Comparison of ENCODE assay signal across 18 cellular contexts in the genomic region with DNA sequence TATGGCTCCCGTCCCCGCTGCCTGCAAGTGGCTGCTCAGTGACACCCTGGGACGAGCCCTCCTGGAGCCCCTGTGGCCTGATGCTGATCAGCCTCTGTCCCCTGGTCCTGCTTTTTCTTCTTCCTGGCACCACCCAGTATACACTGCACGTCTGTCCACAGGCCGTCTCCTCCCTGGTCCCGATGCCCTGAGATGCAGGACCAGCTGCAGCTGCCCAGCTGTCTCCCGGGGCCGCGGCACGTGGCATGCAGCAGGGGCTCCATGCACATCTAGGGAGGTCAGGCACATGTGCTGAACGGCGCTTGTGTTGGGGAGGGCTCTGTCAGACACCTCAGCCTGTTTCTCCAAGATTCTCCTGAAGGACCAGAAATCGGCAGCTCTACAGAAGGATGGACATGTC. TPM values are rescaled to one million over a fixed set of nuclear protein-coding genes. Genes with fewer than 3 reads are reported as not detected.
A peak's percentile ranks its signal among the peaks of the same experiment; 100 is the strongest.
DNase-seq lines count a peak whose midpoint lies in the region; ATAC-seq, FAIRE-seq and TF ChIP-seq lines count a peak whose summit lies in the region.
"Had no signal": no experiment of that assay in that cellular context is flagged by ENCODE, and none has a peak within 500 bp of the region (broad histone marks: within the 10 kb centered on the region; RNA-seq: fewer than 3 reads in every experiment).

No MANE protein-coding gene starts in this region.

- peak overlapping the region; percentile 76 for H3K27ac Mint-ChIP-seq in progenitor cell of endocrine pancreas
- no peak overlapping the region for H3K27ac Mint-ChIP-seq in activated T-cell treated with anti-CD3 and anti-CD28 coated beads, Interleukin-2, amount 50 U/mL, for 24 hours

- H3K4me1 ChIP-seq in HepG2 (ENCODE audit: insufficient read depth, low read length) (no peaks in the 10 kb centered on the region), right lobe of liver (no peaks in the 10 kb centered on the region)
- H3K4me1 ChIP-seq: BE2C had no signal

- H3K9me3 Mint-ChIP-seq in progenitor cell of endocrine pancreas (ENCODE audit: low read depth), result no peaks in the 10 kb centered on the region
- H3K9me3 Mint-ChIP-seq in activated T-cell treated with anti-CD3 and anti-CD28 coated beads, Interleukin-2, amount 50 U/mL, for 24 hours, result peaks cover 12% of the 10 kb centered on the region
- H3K9me3 Mint-ChIP-seq: CD4-positive, alpha-beta memory T cell had no signal

- TF ChIP-seq RAD21 in HepG2 (CRISPR knock-in tag; IDR thresholded peaks at IDR 0.05), result no peak

- DNase-seq in HepG2 (ENCODE audit: low spot score) (no peak), right lobe of liver (no peak), myocyte (ENCODE audit: low read depth) (peak; percentile 47), progenitor cell of endocrine pancreas (ENCODE audit: low spot score, unreplicated experiment) (no peak), T-helper 1 cell (no peak)
- DNase-seq in activated T-cell treated with anti-CD3 and anti-CD28 coated beads, Interleukin-2, amount 50 U/mL, for 24 hours, result no peak
- DNase-seq: ACHN; BE2C; CD4-positive, alpha-beta memory T cell; DMS153; DND-41; GDM1; H7 had no signal

- TF ChIP-seq EP300 in HepG2 (IDR thresholded peaks at IDR 0.05; ENCODE audit: low read depth in 2 of 2, low read length in 2 of 2) (no peak), HepG2 (CRISPR knock-in tag; IDR thresholded peaks at IDR 0.05; ENCODE audit: borderline replicate concordance) (no peak)

- H3K9ac ChIP-seq in HepG2 (ENCODE audit: insufficient read depth, low read depth, low read length), result no peak overlapping the region

- TF ChIP-seq CTCF in HepG2 (CRISPR knock-in tag; IDR thresholded peaks at IDR 0.05) (no peak), right lobe of liver (IDR thresholded peaks at IDR 0.05) (no peak), progenitor cell of endocrine pancreas (IDR thresholded peaks at IDR 0.05; ENCODE audit: unreplicated experiment) (no peak)

- H2AFZ ChIP-seq in HepG2 (ENCODE audit: low read length), result no peak overlapping the region

- H3K27ac ChIP-seq in HepG2 (ENCODE audit: extremely low read length, insufficient read depth, low read length) (no peak overlapping the region), right lobe of liver (no peak overlapping the region)
- H3K27ac ChIP-seq: C4-2B, HL-60 had no signal

- no peaks in the 10 kb centered on the region for H4K20me1 ChIP-seq in HepG2 (ENCODE audit: insufficient read depth, low read length)

- CTCF ChIA-PET in HepG2 (lab: Yijun Ruan, JAX; ENCODE audit: low intra/inter-chr PET ratio, low total read pairs), result no interaction called here

- no TSS peak for BruUV-seq in HepG2 (replicated peaks; lab: Mats Ljungman, UMichigan)

- no peaks in the 10 kb centered on the region for H3K4me1 Mint-ChIP-seq in progenitor cell of endocrine pancreas (ENCODE audit: low read depth)
- H3K4me1 Mint-ChIP-seq in activated T-cell treated with anti-CD3 and anti-CD28 coated beads, Interleukin-2, amount 50 U/mL, for 24 hours (ENCODE audit: low read depth), result peaks cover 7% of the 10 kb centered on the region

- POLR2A ChIA-PET in HepG2 (lab: Yijun Ruan, JAX), result no interaction called here

- H3K27me3 ChIP-seq in HepG2 (ENCODE audit: control insufficient read depth in 1 of 2, insufficient read depth in 2 of 2, low read length in 2 of 2) (peaks cover 1 to 5% of the 10 kb centered on the region in 2 experiments; a peak in 3 of 5 replicates), right lobe of liver (no peaks in the 10 kb centered on the region)
- H3K27me3 ChIP-seq: BE2C had no signal

- in situ Hi-C loops in HepG2 (cut with HindIII; ENCODE audit: extremely low pct_ligation_motif_present, low pct_unique_long_range_greater_than_20kb), result no loop called here

- H3K79me2 ChIP-seq in HepG2 (ENCODE audit: insufficient read depth, low read length), result no peaks in the 10 kb centered on the region

- H3K36me3 ChIP-seq in HepG2 (replicated peaks in 1 of 2; ENCODE audit: control insufficient read depth in 1 of 2, insufficient read depth in 2 of 2, low read length in 2 of 2), result no peaks in the 10 kb centered on the region
- no peaks in the 10 kb centered on the region for H3K36me3 ChIP-seq in right lobe of liver
- H3K36me3 ChIP-seq: BE2C had no signal

- H3K36me3 Mint-ChIP-seq in progenitor cell of endocrine pancreas (ENCODE audit: insufficient read depth), result no peaks in the 10 kb centered on the region
- H3K36me3 Mint-ChIP-seq in activated T-cell treated with anti-CD3 and anti-CD28 coated beads, Interleukin-2, amount 50 U/mL, for 24 hours (ENCODE audit: low read depth), result no peaks in the 10 kb centered on the region
- H3K36me3 Mint-ChIP-seq: CD4-positive, alpha-beta memory T cell had no signal

- no peak overlapping the region for H3K4me3 ChIP-seq in HepG2 (replicated peaks in 1 of 3; ENCODE audit: insufficient read depth in 1 of 3, low read depth in 2 of 3, low read length in 3 of 3)
- H3K4me3 ChIP-seq in right lobe of liver, result no peak overlapping the region

- ATAC-seq in HepG2, result no peak
- no peak for ATAC-seq in right lobe of liver
- ATAC-seq in GM18861 (IDR thresholded peaks at IDR 0.05; ENCODE audit: unreplicated experiment), result no peak

- no peak overlapping the region for H3K4me2 ChIP-seq in HepG2 (ENCODE audit: low read depth, low read length)

- FAIRE-seq in HepG2 (lab: Jason Lieb, UNC), result no peak
- FAIRE-seq: D721Med had no signal

- H3K9me3 ChIP-seq in HepG2 (ENCODE audit: low read length) (0 out of 2 replicates have a peak, but pooled peaks cover 7% of the 10 kb centered on the region), right lobe of liver (no peaks in the 10 kb centered on the region)
- H3K9me3 ChIP-seq: BE2C had no signal

- H3K4me3 Mint-ChIP-seq in progenitor cell of endocrine pancreas (ENCODE audit: low read depth), result no peak overlapping the region
- no peak overlapping the region for H3K4me3 Mint-ChIP-seq in activated T-cell treated with anti-CD3 and anti-CD28 coated beads, Interleukin-2, amount 50 U/mL, for 24 hours
- H3K4me3 Mint-ChIP-seq: CD4-positive, alpha-beta memory T cell had no signal

- no peak for TF ChIP-seq POLR2A in HepG2 (IDR thresholded peaks at IDR 0.05; ENCODE audit: insufficient read depth in 1 of 2, low read depth in 2 of 2, low read length in 2 of 2)
- TF ChIP-seq POLR2A in right lobe of liver (IDR thresholded peaks at IDR 0.05), result no peak

- 27% methylated on average over 13 of the region's 13 CpGs for WGBS in HepG2 (ENCODE audit: low lambda C conversion rate)
- 68% methylated on average over 9 of the region's 13 CpGs for WGBS in right lobe of liver (ENCODE audit: insufficient coverage, low coverage, low lambda C conversion rate, missing lambda C conversion rate)

- peaks cover 4% of the 10 kb centered on the region for H3K27me3 Mint-ChIP-seq in progenitor cell of endocrine pancreas
- H3K27me3 Mint-ChIP-seq in activated T-cell treated with anti-CD3 and anti-CD28 coated beads, Interleukin-2, amount 50 U/mL, for 24 hours, result no peaks in the 10 kb centered on the region

- intact Hi-C loops in HepG2 (cut with micrococcal nuclease; ENCODE audit: unreplicated experiment) (no loop called here), right lobe of liver (cut with DNase I) (no loop called here)

RNA-seq across cellular contexts. Expression of a gene that starts 30.2 kb away (rescaled TPM):
- 0.69 and 1.00 TPM in 2 replicates for total RNA-seq in HepG2 (2016; rRNA removed; fragmentation: Illumina TruSeq; extraction: Trizol)
- total RNA-seq in HepG2 (2016; cell fraction: cytosol; rRNA removed; fragmentation: Illumina TruSeq; extraction: Trizol; ENCODE audit: low read depth), result 0.35 and 1.1 TPM in 2 replicates
- 0.63 and 0.67 TPM in 2 replicates for total RNA-seq in HepG2 (2016; cell fraction: insoluble cytoplasmic fraction; rRNA removed; fragmentation: Illumina TruSeq; extraction: Trizol)
- total RNA-seq in HepG2 (2016; cell fraction: membrane; rRNA removed; fragmentation: Illumina TruSeq; extraction: Trizol), result 1.1 and 1.7 TPM in 2 replicates
- 0.47 TPM in 1 of 2 replicates, not detected in the other for total RNA-seq in HepG2 (2016; cell fraction: nucleus; rRNA removed; fragmentation: Illumina TruSeq; extraction: Trizol)
- 0.37 and 0.50 TPM in 2 replicates for polyA plus RNA-seq in HepG2 (2011; rRNA removed)
- 0.53 and 0.60 TPM in 2 replicates for polyA plus RNA-seq in HepG2 (2011; cell fraction: cytosol; rRNA removed)
- polyA plus RNA-seq in HepG2 (2011; cell fraction: nucleus; rRNA removed), result 1.1 and 1.2 TPM in 2 replicates
- polyA plus RNA-seq in HepG2 (2012), result 0.93 and 1.1 TPM in 2 replicates
- 0.61 and 1.3 TPM in 2 replicates for polyA plus RNA-seq in HepG2 (2016; cell fraction: cytosol; fragmentation: Illumina TruSeq; extraction: Trizol; ENCODE audit: low read depth)
- 0.59 and 1.4 TPM in 2 replicates for polyA plus RNA-seq in HepG2 (2016; cell fraction: insoluble cytoplasmic fraction; fragmentation: Illumina TruSeq; extraction: Trizol; ENCODE audit: low read depth)
- 0.82 and 1.1 TPM in 2 replicates for polyA plus RNA-seq in HepG2 (2016; cell fraction: membrane; fragmentation: Illumina TruSeq; extraction: Trizol; ENCODE audit: low read depth)
- polyA plus RNA-seq in HepG2 (2016; cell fraction: nucleus; fragmentation: Illumina TruSeq; extraction: Trizol; ENCODE audit: insufficient read depth, low read depth), result 0.60 and 2.2 TPM in 2 replicates
- polyA minus RNA-seq in HepG2 (2011; rRNA and poly(A)+ RNA removed; ENCODE audit: low replicate concordance), result 1.2 TPM in 1 of 2 replicates, not detected in the other
- not detected in 2 replicates for polyA minus RNA-seq in HepG2 (2011; cell fraction: cytosol; rRNA and poly(A)+ RNA removed)
- polyA minus RNA-seq in HepG2 (2011; cell fraction: nucleus; rRNA and poly(A)+ RNA removed), result not detected in 2 replicates
- total RNA-seq in right lobe of liver, result not detected
- total RNA-seq in myocyte, result not detected in 2 replicates
- polyA plus RNA-seq in myocyte (2012), result not detected
- total RNA-seq in progenitor cell of endocrine pancreas, result 3.5 and 3.9 TPM in 2 replicates
- total RNA-seq: A172 had no signal

RNA-seq across cellular contexts. Expression of a gene that starts 41.8 kb away (rescaled TPM):
- total RNA-seq in HepG2 (2016; rRNA removed; fragmentation: Illumina TruSeq; extraction: Trizol), result not detected in 2 replicates
- not detected in 2 replicates for total RNA-seq in HepG2 (2016; cell fraction: cytosol; rRNA removed; fragmentation: Illumina TruSeq; extraction: Trizol; ENCODE audit: low read depth)
- not detected in 2 replicates for total RNA-seq in HepG2 (2016; cell fraction: insoluble cytoplasmic fraction; rRNA removed; fragmentation: Illumina TruSeq; extraction: Trizol)
- not detected in 2 replicates for total RNA-seq in HepG2 (2016; cell fraction: membrane; rRNA removed; fragmentation: Illumina TruSeq; extraction: Trizol)
- not detected in 2 replicates for total RNA-seq in HepG2 (2016; cell fraction: nucleus; rRNA removed; fragmentation: Illumina TruSeq; extraction: Trizol)
- not detected in 2 replicates for polyA plus RNA-seq in HepG2 (2011; rRNA removed)
- polyA plus RNA-seq in HepG2 (2011; cell fraction: cytosol; rRNA removed), result not detected in 2 replicates
- not detected in 2 replicates for polyA plus RNA-seq in HepG2 (2011; cell fraction: nucleus; rRNA removed)
- polyA plus RNA-seq in HepG2 (2012), result not detected in 2 replicates
- not detected in 2 replicates for polyA plus RNA-seq in HepG2 (2016; cell fraction: cytosol; fragmentation: Illumina TruSeq; extraction: Trizol; ENCODE audit: low read depth)
- not detected in 2 replicates for polyA plus RNA-seq in HepG2 (2016; cell fraction: insoluble cytoplasmic fraction; fragmentation: Illumina TruSeq; extraction: Trizol; ENCODE audit: low read depth)
- polyA plus RNA-seq in HepG2 (2016; cell fraction: membrane; fragmentation: Illumina TruSeq; extraction: Trizol; ENCODE audit: low read depth), result not detected in 2 replicates
- polyA plus RNA-seq in HepG2 (2016; cell fraction: nucleus; fragmentation: Illumina TruSeq; extraction: Trizol; ENCODE audit: insufficient read depth, low read depth), result not detected in 2 replicates
- not detected in 2 replicates for polyA minus RNA-seq in HepG2 (2011; rRNA and poly(A)+ RNA removed; ENCODE audit: low replicate concordance)
- not detected in 2 replicates for polyA minus RNA-seq in HepG2 (2011; cell fraction: cytosol; rRNA and poly(A)+ RNA removed)
- not detected in 2 replicates for polyA minus RNA-seq in HepG2 (2011; cell fraction: nucleus; rRNA and poly(A)+ RNA removed)
- not detected for total RNA-seq in right lobe of liver
- total RNA-seq in myocyte, result not detected in 2 replicates
- polyA plus RNA-seq in myocyte (2012), result 0.13 TPM
- 0.43 and 1.1 TPM in 2 replicates for total RNA-seq in progenitor cell of endocrine pancreas
- total RNA-seq: A172; CD4-positive, alpha-beta memory T cell had no signal
- polyA plus RNA-seq: CD4-positive, alpha-beta memory T cell had no signal

RNA-seq across cellular contexts. Expression of a gene that starts 52.5 kb away (rescaled TPM):
- not detected in 2 replicates for total RNA-seq in HepG2 (2016; rRNA removed; fragmentation: Illumina TruSeq; extraction: Trizol)
- total RNA-seq in HepG2 (2016; cell fraction: cytosol; rRNA removed; fragmentation: Illumina TruSeq; extraction: Trizol; ENCODE audit: low read depth), result not detected in 2 replicates
- not detected in 2 replicates for total RNA-seq in HepG2 (2016; cell fraction: insoluble cytoplasmic fraction; rRNA removed; fragmentation: Illumina TruSeq; extraction: Trizol)
- total RNA-seq in HepG2 (2016; cell fraction: membrane; rRNA removed; fragmentation: Illumina TruSeq; extraction: Trizol), result not detected in 2 replicates
- not detected in 2 replicates for total RNA-seq in HepG2 (2016; cell fraction: nucleus; rRNA removed; fragmentation: Illumina TruSeq; extraction: Trizol)
- 0.09 TPM in 2 replicates for polyA plus RNA-seq in HepG2 (2011; rRNA removed)
- 0.11 and 0.14 TPM in 2 replicates for polyA plus RNA-seq in HepG2 (2011; cell fraction: cytosol; rRNA removed)
- 0.32 TPM in 1 of 2 replicates, not detected in the other for polyA plus RNA-seq in HepG2 (2011; cell fraction: nucleus; rRNA removed)
- polyA plus RNA-seq in HepG2 (2012), result not detected in 2 replicates
- 0.07 TPM in 1 of 2 replicates, not detected in the other for polyA plus RNA-seq in HepG2 (2016; cell fraction: cytosol; fragmentation: Illumina TruSeq; extraction: Trizol; ENCODE audit: low read depth)
- not detected in 2 replicates for polyA plus RNA-seq in HepG2 (2016; cell fraction: insoluble cytoplasmic fraction; fragmentation: Illumina TruSeq; extraction: Trizol; ENCODE audit: low read depth)
- not detected in 2 replicates for polyA plus RNA-seq in HepG2 (2016; cell fraction: membrane; fragmentation: Illumina TruSeq; extraction: Trizol; ENCODE audit: low read depth)
- polyA plus RNA-seq in HepG2 (2016; cell fraction: nucleus; fragmentation: Illumina TruSeq; extraction: Trizol; ENCODE audit: insufficient read depth, low read depth), result not detected in 2 replicates
- 0.42 and 31.9 TPM in 2 replicates for polyA minus RNA-seq in HepG2 (2011; rRNA and poly(A)+ RNA removed; ENCODE audit: low replicate concordance)
- polyA minus RNA-seq in HepG2 (2011; cell fraction: cytosol; rRNA and poly(A)+ RNA removed), result 0.70 TPM in 1 of 2 replicates, not detected in the other
- polyA minus RNA-seq in HepG2 (2011; cell fraction: nucleus; rRNA and poly(A)+ RNA removed), result not detected in 2 replicates
- total RNA-seq in right lobe of liver, result 1 to 10 TPM in 3 of 6 experiments, under 1 TPM in 3; 0.49 to 2.5 (median 0.90) TPM
- not detected in 2 replicates for total RNA-seq in myocyte
- not detected for polyA plus RNA-seq in myocyte (2012)
- total RNA-seq in progenitor cell of endocrine pancreas, result 1.8 TPM in 2 replicates
